20 cellular contexts compared by ENCODE assay signal in genomic region chr18:63070750-63071502, GRCh38.
DNase-seq lines count a peak whose midpoint lies in the region; ATAC-seq and TF ChIP-seq lines count a peak whose summit lies in the region.
"Had no signal": no experiment of that assay in that cellular context is flagged by ENCODE, and none has a peak within 500 bp of the region (broad histone marks: within the 10 kb centered on the region; RNA-seq: fewer than 3 reads in every experiment).

No MANE protein-coding gene starts in this region.

- no peaks in the 10 kb centered on the region for H3K27me3 Mint-ChIP-seq in nephron progenitor cell (ENCODE audit: low read depth, poor library complexity)

- H3K27ac ChIP-seq in esophagus muscularis mucosa (replicated peaks in 1 of 4) = no peak overlapping the region
- no peak overlapping the region for H3K27ac ChIP-seq in ascending aorta

- no peak for TF ChIP-seq EP300 in esophagus muscularis mucosa (IDR thresholded peaks at IDR 0.05)

- no peaks in the 10 kb centered on the region for H3K79me2 ChIP-seq in Loucy (ENCODE audit: insufficient read depth, low read length)

- H3K4me1 Mint-ChIP-seq in nephron progenitor cell = peaks cover 66% of the 10 kb centered on the region

- H3K27ac Mint-ChIP-seq in nephron progenitor cell = peak overlapping the region; percentile 95
- H3K27ac Mint-ChIP-seq: HFFc6 had no signal

- no peaks in the 10 kb centered on the region for H4K20me1 ChIP-seq in Loucy (ENCODE audit: insufficient read depth, low read length, poor library complexity, severe bottlenecking)

- DNase-seq in A172 (ENCODE audit: low spot score) (peak; percentile 20), esophagus muscularis mucosa (ENCODE audit: extremely low spot score) (peak; percentile 82), nephron progenitor cell (no peak), SKM-1 treated with dmso at 0.1 percent for 144 hours (lab: John Stamatoyannopoulos, UW; ENCODE audit: unreplicated experiment) (no peak), ascending aorta (ENCODE audit: low spot score in 2 of 2) (no peak)
- DNase-seq in stimulated activated CD4-positive, alpha-beta T cell treated with anti-CD3 and anti-CD28 coated beads, Interleukin-4, amount 100 ng/mL, for 1 hour = no peak
- DNase-seq: 8988T, DMS79, HFFc6, NCI-H1092 treated with DMSO at 0.1 percent for 48 hours, NCI-H1436 treated with DMSO at 0.1 percent for 48 hours, NCI-H2029 treated with DMSO at 0.1 percent for 48 hours, NCI-H345, NCI-H524 treated with DMSO at 0.1 percent for 48 hours, Right ventricle myocardium superior, SW 1271 had no signal

- H3K36me3 ChIP-seq in Loucy (ENCODE audit: insufficient read depth, low read length) (no peaks in the 10 kb centered on the region), esophagus muscularis mucosa (no peaks in the 10 kb centered on the region), ascending aorta (no peaks in the 10 kb centered on the region)

- TF ChIP-seq CTCF in Loucy (conservative IDR thresholded peaks at IDR 0.05; ENCODE audit: low read length) = no peak
- TF ChIP-seq CTCF in esophagus muscularis mucosa (IDR thresholded peaks at IDR 0.05) = no peak
- TF ChIP-seq CTCF in nephron progenitor cell (IDR thresholded peaks at IDR 0.05) = no peak
- TF ChIP-seq CTCF in ascending aorta (IDR thresholded peaks at IDR 0.05) = no peak

- intact Hi-C loops in esophagus muscularis mucosa (cut with DNase I) = no loop called here
- intact Hi-C loops in ascending aorta (cut with DNase I) = no loop called here

- no peak for TF ChIP-seq POLR2A in esophagus muscularis mucosa (IDR thresholded peaks at IDR 0.05; ENCODE audit: low read depth)

- no peaks in the 10 kb centered on the region for H3F3A ChIP-seq in Loucy (ENCODE audit: low read depth)

- no peak overlapping the region for H3K4me3 ChIP-seq in Loucy (ENCODE audit: low read length, poor library complexity, severe bottlenecking)
- no peak overlapping the region for H3K4me3 ChIP-seq in esophagus muscularis mucosa
- H3K4me3 ChIP-seq in ascending aorta = no peak overlapping the region
- H3K4me3 ChIP-seq: K562 had no signal

- peak overlapping the region; percentile 24 for H3K9ac ChIP-seq in Loucy (ENCODE audit: low read depth, low read length, poor library complexity, severe bottlenecking)

- H3K4me2 ChIP-seq in Loucy (ENCODE audit: low read depth, low read length, poor library complexity, severe bottlenecking) = peak overlapping the region; percentile 49

- H3K9me3 Mint-ChIP-seq in nephron progenitor cell = peaks cover 30% of the 10 kb centered on the region
- H3K9me3 Mint-ChIP-seq: HFFc6 had no signal

- no peak for ATAC-seq in HG03432 (IDR thresholded peaks at IDR 0.05; ENCODE audit: unreplicated experiment)
- ATAC-seq: K562 had no signal

- no peaks in the 10 kb centered on the region for H3K9me2 ChIP-seq in Loucy (replicated peaks; ENCODE audit: low read depth, low read length)

- H3K36me3 Mint-ChIP-seq in nephron progenitor cell (ENCODE audit: low read depth) = peaks cover 16% of the 10 kb centered on the region
- H3K36me3 Mint-ChIP-seq: CD14-positive monocyte had no signal

- no peaks in the 10 kb centered on the region for H3K9me3 ChIP-seq in Loucy (ENCODE audit: insufficient read depth, low read depth, low read length)
- no peaks in the 10 kb centered on the region for H3K9me3 ChIP-seq in esophagus muscularis mucosa
- H3K9me3 ChIP-seq in ascending aorta = no peaks in the 10 kb centered on the region

- peaks cover 26% of the 10 kb centered on the region for H3K4me1 ChIP-seq in Loucy (ENCODE audit: insufficient read depth, low read length, poor library complexity, severe bottlenecking)
- peaks cover 0 to 7% (median 6%) of the 10 kb centered on the region in 4 donors for H3K4me1 ChIP-seq in esophagus muscularis mucosa
- peaks cover 0 to 3% of the 10 kb centered on the region in 2 donors for H3K4me1 ChIP-seq in ascending aorta

- H3K27me3 ChIP-seq in Loucy (ENCODE audit: insufficient read depth, low read length, poor library complexity, severe bottlenecking) (no peaks in the 10 kb centered on the region), esophagus muscularis mucosa (no peaks in the 10 kb centered on the region), ascending aorta (no peaks in the 10 kb centered on the region)

- H3K4me3 Mint-ChIP-seq in nephron progenitor cell = no peak overlapping the region
- H3K4me3 Mint-ChIP-seq: CD14-positive monocyte, HFFc6 had no signal

- H2AFZ ChIP-seq in Loucy (ENCODE audit: low read length) = no peak overlapping the region; the same call in 1 of the 2 replicates

- WGBS in esophagus muscularis mucosa = 82% methylated on average over 9 of the region's 9 CpGs

Comparison
In these comparisons a context has a peak if more than half of its experiments do, and no peak if none do; other contexts are left out.
1. DNase-seq: peak in A172 (single experiment) and esophagus muscularis mucosa (single experiment); none in nephron progenitor cell (single experiment), stimulated activated CD4-positive, alpha-beta T cell treated with anti-CD3 and anti-CD28 coated beads, Interleukin-4, amount 100 ng/mL, for 1 hour (single experiment), SKM-1 treated with dmso at 0.1 percent for 144 hours (single experiment) and ascending aorta (0 of 2).